ENCODE assay signal across 21 cellular contexts in the genomic region with DNA sequence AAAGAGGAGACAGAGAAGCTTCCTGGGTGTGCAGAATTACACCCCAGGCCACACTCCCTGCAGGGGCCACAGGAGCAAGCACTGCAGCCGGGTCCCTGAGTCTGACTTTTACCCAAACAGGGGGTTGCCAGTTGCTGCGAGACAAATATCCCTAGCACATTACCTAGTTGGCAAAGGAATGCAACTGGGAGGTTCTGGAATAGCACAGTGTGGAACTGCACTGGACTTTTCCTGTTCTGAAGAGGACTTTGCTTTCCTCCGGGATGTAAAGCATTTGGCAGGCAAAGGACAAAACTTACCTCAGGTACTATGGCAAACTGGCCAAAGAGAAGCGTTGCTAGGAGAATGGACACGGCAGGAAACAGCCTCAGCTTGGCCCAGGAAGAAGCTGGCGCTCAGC. TPM values are rescaled to one million over a fixed set of nuclear protein-coding genes. Genes with fewer than 3 reads are reported as not detected.
A peak's percentile ranks its signal among the peaks of the same experiment; 100 is the strongest.
DNase-seq lines count a peak whose midpoint lies in the region; ATAC-seq and TF ChIP-seq lines count a peak whose summit lies in the region.
"Had no signal": no experiment of that assay in that cellular context is flagged by ENCODE, and none has a peak within 500 bp of the region (broad histone marks: within the 10 kb centered on the region; RNA-seq: fewer than 3 reads in every experiment).

No MANE protein-coding gene starts in this region.

- no peaks in the 10 kb centered on the region for H3K36me3 Mint-ChIP-seq in neural progenitor cell
- H3K36me3 Mint-ChIP-seq: activated CD8-positive, alpha-beta memory T cell treated with anti-CD3 and anti-CD28 coated beads, Interleukin-2, amount 10 ng/mL, durations not matched to agents 7 days and 5 days; CD4-positive, alpha-beta memory T cell had no signal

- DNase-seq in neural progenitor cell (ENCODE audit: low spot score) (no peak), DMS114 treated with DMSO at 0.1 percent for 48 hours (lab: John Stamatoyannopoulos, UW; ENCODE audit: unreplicated experiment) (no peak), adrenal gland (no peak)
- no peak for DNase-seq in activated T-cell treated with anti-CD3 and anti-CD28 coated beads, Interleukin-2, amount 50 U/mL, for 48 hours
- DNase-seq: activated CD4-positive, alpha-beta T cell treated with anti-CD3 and anti-CD28 coated beads for 4 hours; activated CD8-positive, alpha-beta memory T cell treated with anti-CD3 and anti-CD28 coated beads, Interleukin-2, amount 10 ng/mL, durations not matched to agents 7 days and 5 days; CD4-positive, alpha-beta memory T cell; DMS53; HFFc6; KG1; NCI-H2081; NCI-H446 treated with DMSO at 0.1 percent for 48 hours; NK-92 treated with Interleukin-12 subunit alpha and Interleukin-12 subunit beta, amount 100 ng/mL, for 24 hours; stimulated activated CD4-positive, alpha-beta T cell treated with anti-CD3 and anti-CD28 coated beads, Interleukin-4, amount 100 ng/mL, for 24 hours had no signal

- H3K9me3 ChIP-seq in BLaER1 = no peaks in the 10 kb centered on the region
- no peaks in the 10 kb centered on the region for H3K9me3 ChIP-seq in HUES48 (ENCODE audit: control insufficient read depth, insufficient read depth, low read length)
- H3K9me3 ChIP-seq in esophagus (ENCODE audit: control insufficient read depth in 2 of 2, insufficient read depth in 1 of 2, low read depth in 1 of 2, low read length in 1 of 2) = no peaks in the 10 kb centered on the region
- H3K9me3 ChIP-seq in neural progenitor cell (ENCODE audit: low read depth) = no peaks in the 10 kb centered on the region
- no peaks in the 10 kb centered on the region for H3K9me3 ChIP-seq in adrenal gland (replicated peaks in 1 of 3)
- H3K9me3 ChIP-seq: esophagus muscularis mucosa had no signal

- no peaks in the 10 kb centered on the region for H3F3A ChIP-seq in neural progenitor cell (ENCODE audit: low read depth)

- TF ChIP-seq POLR2A in adrenal gland (IDR thresholded peaks at IDR 0.05) = no peak

- H3K27me3 ChIP-seq in BLaER1 = no peaks in the 10 kb centered on the region
- H3K27me3 ChIP-seq in HUES48 (ENCODE audit: control insufficient read depth, insufficient read depth, low read length) = no peaks in the 10 kb centered on the region
- no peaks in the 10 kb centered on the region for H3K27me3 ChIP-seq in esophagus (ENCODE audit: control insufficient read depth in 1 of 2, insufficient read depth in 2 of 2, low read length in 2 of 2)
- H3K27me3 ChIP-seq in neural progenitor cell = no peaks in the 10 kb centered on the region
- H3K27me3 ChIP-seq in adrenal gland = no peaks in the 10 kb centered on the region
- H3K27me3 ChIP-seq: esophagus muscularis mucosa had no signal

- H4K20me1 ChIP-seq in BLaER1 (peaks cover 97% of the 10 kb centered on the region), neural progenitor cell (ENCODE audit: low read depth) (no peaks in the 10 kb centered on the region)

- H3K4me1 Mint-ChIP-seq in neural progenitor cell = peaks cover 32% of the 10 kb centered on the region
- H3K4me1 Mint-ChIP-seq: activated CD8-positive, alpha-beta memory T cell treated with anti-CD3 and anti-CD28 coated beads, Interleukin-2, amount 10 ng/mL, durations not matched to agents 7 days and 5 days; CD4-positive, alpha-beta memory T cell had no signal

- H3K36me3 ChIP-seq in BLaER1 = peaks cover 84% of the 10 kb centered on the region
- peaks cover 12% of the 10 kb centered on the region; the same call in 1 of the 2 replicates for H3K36me3 ChIP-seq in HUES48 (ENCODE audit: control insufficient read depth, insufficient read depth, low read length)
- no peaks in the 10 kb centered on the region for H3K36me3 ChIP-seq in esophagus (ENCODE audit: control insufficient read depth in 2 of 2, insufficient read depth in 2 of 2, low read length in 1 of 2)
- H3K36me3 ChIP-seq in neural progenitor cell = no peaks in the 10 kb centered on the region
- no peaks in the 10 kb centered on the region for H3K36me3 ChIP-seq in adrenal gland (replicated peaks in 1 of 2)
- H3K36me3 ChIP-seq: esophagus muscularis mucosa had no signal

- no peaks in the 10 kb centered on the region for H3K9me3 Mint-ChIP-seq in neural progenitor cell
- H3K9me3 Mint-ChIP-seq: CD4-positive, alpha-beta memory T cell; HFFc6 had no signal

- peak overlapping the region; percentile 67 for H3K4me2 ChIP-seq in BLaER1
- H3K4me2 ChIP-seq in neural progenitor cell = no peak overlapping the region
- H3K4me2 ChIP-seq: smooth muscle cell had no signal

- intact Hi-C loops in adrenal gland (cut with DNase I) = no loop called here

- H3K9ac ChIP-seq in BLaER1 (peak overlapping the region; percentile 44), HUES48 (ENCODE audit: low read depth, low read length) (no peak overlapping the region), neural progenitor cell (no peak overlapping the region)

- no peak for ATAC-seq in GM18861 (IDR thresholded peaks at IDR 0.05; ENCODE audit: unreplicated experiment)
- ATAC-seq: activated CD8-positive, alpha-beta memory T cell treated with anti-CD3 and anti-CD28 coated beads, Interleukin-2, amount 10 ng/mL, durations not matched to agents 7 days and 5 days had no signal

- peak overlapping the region; percentile 71 for H3K27ac ChIP-seq in BLaER1
- peak overlapping the region; percentile 56 for H3K27ac ChIP-seq in HUES48 (ENCODE audit: low read depth, low read length)
- peak overlapping the region; percentile 6 to 44 for H3K27ac ChIP-seq in esophagus (ENCODE audit: low read depth in 2 of 2, low read length in 1 of 2)
- no peak overlapping the region for H3K27ac ChIP-seq in neural progenitor cell
- H3K27ac ChIP-seq in adrenal gland = no peak overlapping the region
- H3K27ac ChIP-seq: esophagus muscularis mucosa had no signal

- peaks cover 6% of the 10 kb centered on the region for H3K27me3 Mint-ChIP-seq in neural progenitor cell (ENCODE audit: insufficient read depth, low read depth)
- H3K27me3 Mint-ChIP-seq: progenitor cell of endocrine pancreas had no signal

- H2AFZ ChIP-seq in neural progenitor cell (replicated peaks) = peak overlapping the region; percentile 57

- H3K27ac Mint-ChIP-seq in neural progenitor cell = peak overlapping the region; percentile 92
- H3K27ac Mint-ChIP-seq: activated CD8-positive, alpha-beta memory T cell treated with anti-CD3 and anti-CD28 coated beads, Interleukin-2, amount 10 ng/mL, durations not matched to agents 7 days and 5 days; CD4-positive, alpha-beta memory T cell; HFFc6; progenitor cell of endocrine pancreas had no signal

- H3K79me2 ChIP-seq in neural progenitor cell (ENCODE audit: low read depth) = no peaks in the 10 kb centered on the region

- 54% methylated on average over 6 of the region's 6 CpGs for WGBS in esophagus, 2 donors
- 84 to 91% (median 85%) methylated on average over 4 to 6 of the region's 6 CpGs for WGBS in adrenal gland, 4 donors

- peaks cover 96% of the 10 kb centered on the region for H3K4me1 ChIP-seq in BLaER1
- peaks cover 71% of the 10 kb centered on the region for H3K4me1 ChIP-seq in HUES48 (ENCODE audit: control insufficient read depth, insufficient read depth, low read length)
- peaks cover 4 to 18% of the 10 kb centered on the region in 2 donors for H3K4me1 ChIP-seq in esophagus (ENCODE audit: control insufficient read depth in 2 of 2, insufficient read depth in 2 of 2, low read length in 1 of 2)
- peaks cover 16% of the 10 kb centered on the region for H3K4me1 ChIP-seq in neural progenitor cell
- no peaks in the 10 kb centered on the region for H3K4me1 ChIP-seq in adrenal gland (replicated peaks in 1 of 2)

- TF ChIP-seq CTCF in neural progenitor cell (IDR thresholded peaks at IDR 0.05) = no peak
- no peak for TF ChIP-seq CTCF in adrenal gland (IDR thresholded peaks at IDR 0.05)

- H3K4me3 ChIP-seq in BLaER1 (no peak overlapping the region), HUES48 (ENCODE audit: low read depth, low read length) (no peak overlapping the region), esophagus (ENCODE audit: low read depth in 1 of 2, low read length in 2 of 2) (no peak overlapping the region), neural progenitor cell (no peak overlapping the region), adrenal gland (no peak overlapping the region)
- H3K4me3 ChIP-seq: esophagus muscularis mucosa, smooth muscle cell had no signal

- no peak overlapping the region for H3K4me3 Mint-ChIP-seq in neural progenitor cell
- H3K4me3 Mint-ChIP-seq: activated CD8-positive, alpha-beta memory T cell treated with anti-CD3 and anti-CD28 coated beads, Interleukin-2, amount 10 ng/mL, durations not matched to agents 7 days and 5 days; CD4-positive, alpha-beta memory T cell; HFFc6 had no signal

RNA-seq across cellular contexts. Expression of a gene that starts 45.1 kb away (rescaled TPM):
- polyA plus RNA-seq in esophagus = 10 to 100 TPM in 1 of 2 donors, 1 to 10 TPM in 1; 8.6 to 25.5 TPM
- 0.67 and 1.0 TPM in 2 replicates for total RNA-seq in neural progenitor cell (ENCODE audit: low replicate concordance)
- 10 to 100 TPM in 1 of 8 donors, 1 to 10 TPM in 7; 2.9 to 16.7 (median 4.1) TPM for total RNA-seq in adrenal gland
- 1 to 10 TPM; 3.9 to 7.6 (median 6.2) TPM for polyA plus RNA-seq in adrenal gland
- total RNA-seq: activated CD8-positive, alpha-beta memory T cell treated with anti-CD3 and anti-CD28 coated beads, Interleukin-2, amount 10 ng/mL, durations not matched to agents 7 days and 5 days had no signal

Comparison
In these comparisons a context has a peak if more than half of its experiments do, and no peak if none do; other contexts are left out.
1. H3K27ac ChIP-seq: peak in BLaER1 (single experiment), HUES48 (single experiment) and esophagus (2 of 2); none in neural progenitor cell (single experiment) and adrenal gland (0 of 5).